In genomic region chr17:2710804-2711607, GRCh38 we compare ENCODE assay signal across 8 cellular contexts. TPM values are rescaled to one million over a fixed set of nuclear protein-coding genes. Genes with fewer than 3 reads are reported as not detected.
A peak's percentile ranks its signal among the peaks of the same experiment; 100 is the strongest.
DNase-seq lines count a peak whose midpoint lies in the region; ATAC-seq, FAIRE-seq and TF ChIP-seq lines count a peak whose summit lies in the region.

No MANE protein-coding gene starts in this region.

- H4K20me1 ChIP-seq in K562 (replicated peaks; ENCODE audit: control insufficient read depth, insufficient read depth, low read length), result peaks cover 20% of the 10 kb centered on the region

- TF ChIP-seq CTCF in K562 (IDR thresholded peaks at IDR 0.05 in 2 of 3, conservative IDR thresholded peaks at IDR 0.05 in 1 of 3; ENCODE audit: insufficient read depth in 2 of 3, low read depth in 1 of 3, low read length in 3 of 3), result no peak

- peaks cover 5% of the 10 kb centered on the region for H3K9me1 ChIP-seq in K562 (ENCODE audit: control insufficient read depth, insufficient read depth, low read length)

- WGBS in K562 (ENCODE audit: insufficient coverage, low coverage, missing lambda C conversion rate), result 0% methylated on average over 15 of the region's 82 CpGs

- no peak for TF ChIP-seq POLR2A in GM18505 (IDR thresholded peaks at IDR 0.05; ENCODE audit: borderline replicate concordance, extremely low read depth, insufficient read depth, insufficient read length)
- no peak for TF ChIP-seq POLR2A in K562 (conservative IDR thresholded peaks at IDR 0.05)

- TF ChIP-seq EP300 in K562 (IDR thresholded peaks at IDR 0.05; ENCODE audit: low read length), result no peak

- POLR2A ChIA-PET in K562 (lab: Yijun Ruan, JAX), result interaction anchor here (1.4 kb wide), 1 partner anchor 11 kb away, joined by 5 read pairs; no protein-coding TSS in a partner anchor

- DNase-seq in OCI-M1 (lab: John Stamatoyannopoulos, UW), result peak; percentile 43
- peak in 2 of 4 experiments; percentile 67 to 74 for DNase-seq in K562 (ENCODE audit: extremely low read depth in 1 of 4, low spot score in 3 of 4)
- DNase-seq in left colon, result peak; percentile 43 to 58
- peak; percentile 15 for DNase-seq in stimulated activated CD8-positive, alpha-beta memory T cell treated with anti-CD3 and anti-CD28 coated beads, Interleukin-12 subunit alpha, Interleukin-12 subunit beta, amount 100 ng/mL, for 4 hours (ENCODE audit: low read depth)
- DNase-seq in SKM-1 (lab: John Stamatoyannopoulos, UW; ENCODE audit: unreplicated experiment), result no peak
- DNase-seq in middle frontal gyrus (ENCODE audit: extremely low spot score, low spot score), result no peak

- ATAC-seq in GM18505 (IDR thresholded peaks at IDR 0.05; ENCODE audit: unreplicated experiment) (peak; percentile 31), HG02571 (IDR thresholded peaks at IDR 0.05; ENCODE audit: unreplicated experiment) (peak; percentile 11), K562 (peak; percentile 12), left colon (peak; percentile 17)

- FAIRE-seq in K562 (lab: Jason Lieb, UNC), result no peak

- H3K36me3 ChIP-seq in K562 (ENCODE audit: control insufficient read depth, insufficient read depth, low read length), result peaks cover 35% of the 10 kb centered on the region; the same call in 1 of the 3 replicates

- H3K9ac ChIP-seq in K562 (ENCODE audit: insufficient read depth in 1 of 2, low read depth in 2 of 2, low read length in 2 of 2), result peak overlapping the region; percentile 67 to 99

- intact Hi-C loops in K562 (cut with micrococcal nuclease) (no loop called here), left colon (cut with DNase I, micrococcal nuclease) (no loop called here)

- BruUV-seq in K562 (replicated peaks; lab: Mats Ljungman, UMichigan), result no TSS peak

- no peaks in the 10 kb centered on the region for H3K27me3 ChIP-seq in K562 (ENCODE audit: control insufficient read depth in 2 of 2, insufficient read depth in 2 of 2, low read length in 2 of 2)

- CTCF ChIA-PET in K562 (lab: Yijun Ruan, JAX; ENCODE audit: low intra/inter-chr PET ratio), result no interaction called here

- peaks cover 68% of the 10 kb centered on the region for H3K79me2 ChIP-seq in K562 (ENCODE audit: control insufficient read depth, insufficient read depth, low read length)

- peak overlapping the region; percentile 96 for H3K4me2 ChIP-seq in K562 (ENCODE audit: insufficient read depth, low read length)

- in situ Hi-C loops in K562 (cut with MboI), result no loop called here

- 0 out of 2 replicates have a peak overlapping the region, but pooled peaks have one; percentile 16 for H2AFZ ChIP-seq in K562 (ENCODE audit: low read depth, low read length)

- H3K9me3 ChIP-seq in K562 (replicated peaks; ENCODE audit: control insufficient read depth, insufficient read depth, low read depth, low read length), result no peaks in the 10 kb centered on the region

- H3K27ac ChIP-seq in K562 (ENCODE audit: extremely low read depth, low read depth, low read length), result peak overlapping the region; percentile 80

- H3K4me3 ChIP-seq in K562, result peak overlapping the region; percentile 70

- TF ChIP-seq RAD21 in K562 (CRISPR knock-in tag; conservative IDR thresholded peaks at IDR 0.05 in 1 of 2, IDR thresholded peaks at IDR 0.05 in 1 of 2), result no peak

- H3K4me1 ChIP-seq in K562 (replicated peaks in 1 of 2; ENCODE audit: control insufficient read depth in 2 of 2, insufficient read depth in 2 of 2, low read length in 2 of 2), result peaks cover 18 to 61% of the 10 kb centered on the region in 2 experiments; a peak in 4 of 5 replicates

TF ChIP-seq in K562, 482 proteins besides CTCF, POLR2A, EP300 and RAD21 (continues in another document):
- TF ChIP-seq BHLHE40 (IDR thresholded peaks at IDR 0.05; ENCODE audit: low read length), result peak; percentile 51; the same call in 1 of the 2 replicates
- peak; percentile 48 to 61 for TF ChIP-seq MNT (conservative IDR thresholded peaks at IDR 0.05)
- peak; percentile 37 for TF ChIP-seq RBBP5 (IDR thresholded peaks at IDR 0.05; ENCODE audit: borderline replicate concordance, insufficient read depth, low read length, poor library complexity, severe bottlenecking)
- TF ChIP-seq MYC (IDR thresholded peaks at IDR 0.05; ENCODE audit: low read depth, low read length), result 0 out of 2 replicates have a peak, but pooled peaks have one; percentile 38
- TF ChIP-seq MYC (CRISPR knock-in tag; IDR thresholded peaks at IDR 0.05; ENCODE audit: borderline replicate concordance, low read depth), result no peak
- TF ChIP-seq RBM39 (optimal IDR thresholded peaks at IDR 0.05; ENCODE audit: low read depth, low read length), result no peak
- no peak for TF ChIP-seq KDM1A (IDR thresholded peaks at IDR 0.05)
- TF ChIP-seq NRF1 (conservative IDR thresholded peaks at IDR 0.05 in 1 of 2, IDR thresholded peaks at IDR 0.05 in 1 of 2), result peak in 1 of 2 experiments; percentile 43; a peak in 1 of 4 replicates

RNA-seq across cellular contexts. Expression of gene CLUH, which starts 0.6 kb away (rescaled TPM):
- total RNA-seq in K562 (2011; cell fraction: chromatin; rRNA removed; ENCODE audit: low replicate concordance), result 95.4 and 344 TPM in 2 replicates
- total RNA-seq in K562 (2011; cell fraction: nucleolus; rRNA removed), result 211 and 238 TPM in 2 replicates
- 98.1 and 116 TPM in 2 replicates for total RNA-seq in K562 (2011; cell fraction: nucleoplasm; rRNA removed)
- total RNA-seq in K562 (2014; rRNA removed), result 63.0 and 94.0 TPM in 2 replicates
- total RNA-seq in K562 (2014; rRNA removed; fragmentation: Illumina TruSeq; extraction: Trizol), result 13.7 and 21.2 TPM in 2 replicates
- total RNA-seq in K562 (2015; rRNA removed; fragmentation: Illumina TruSeq; extraction: Trizol), result 33.2 and 34.8 TPM in 2 replicates
- total RNA-seq in K562 (2021), result 126 and 140 TPM in 2 replicates
- 15.3 and 40.1 TPM in 2 replicates for polyA plus RNA-seq in K562 (2011; rRNA removed)
- polyA plus RNA-seq in K562 (2011; cell fraction: cytosol; rRNA removed), result 15.5 and 39.0 TPM in 2 replicates
- polyA plus RNA-seq in K562 (2011; cell fraction: nucleus; rRNA removed), result 204 and 334 TPM in 2 replicates
- polyA plus RNA-seq in K562 (2012), result 52.7 and 74.7 TPM in 2 replicates
- polyA plus RNA-seq in K562 (2014; fragmentation: Illumina TruSeq; extraction: Trizol), result 71.2 and 88.2 TPM in 2 replicates
- under 1 TPM; 0.21 to 0.25 TPM for polyA plus RNA-seq in K562 (2014; fragmentation: Nextera tagmentation; extraction: Ambion mirVana)
- polyA plus RNA-seq in K562 (2014; rRNA removed), result 72.8 and 73.4 TPM in 2 replicates
- polyA minus RNA-seq in K562 (2011; rRNA and poly(A)+ RNA removed), result 12.6 and 14.7 TPM in 2 replicates
- 49.7 and 59.2 TPM in 2 replicates for polyA minus RNA-seq in K562 (2011; cell fraction: cytosol; rRNA and poly(A)+ RNA removed)
- 57.4 and 59.4 TPM in 2 replicates for polyA minus RNA-seq in K562 (2011; cell fraction: nucleus; rRNA and poly(A)+ RNA removed)
- total RNA-seq in left colon, result 100 to 1,000 TPM; 129 to 174 TPM

RNA-seq across cellular contexts. Expression of gene CCDC92B, which starts 38.4 kb away (rescaled TPM):
- total RNA-seq in K562 (2011; cell fraction: chromatin; rRNA removed; ENCODE audit: low replicate concordance), result not detected in 2 replicates
- total RNA-seq in K562 (2011; cell fraction: nucleolus; rRNA removed), result 0.13 TPM in 1 of 2 replicates, not detected in the other
- total RNA-seq in K562 (2011; cell fraction: nucleoplasm; rRNA removed), result not detected in 2 replicates
- total RNA-seq in K562 (2014; rRNA removed), result not detected in 2 replicates
- total RNA-seq in K562 (2014; rRNA removed; fragmentation: Illumina TruSeq; extraction: Trizol), result not detected in 2 replicates
- total RNA-seq in K562 (2015; rRNA removed; fragmentation: Illumina TruSeq; extraction: Trizol), result not detected in 2 replicates
- total RNA-seq in K562 (2021), result not detected in 2 replicates
- not detected in 2 replicates for polyA plus RNA-seq in K562 (2011; rRNA removed)
- not detected in 2 replicates for polyA plus RNA-seq in K562 (2011; cell fraction: cytosol; rRNA removed)
- polyA plus RNA-seq in K562 (2011; cell fraction: nucleus; rRNA removed), result not detected in 2 replicates
- not detected in 2 replicates for polyA plus RNA-seq in K562 (2012)
- polyA plus RNA-seq in K562 (2014; fragmentation: Illumina TruSeq; extraction: Trizol), result not detected in 2 replicates
- polyA plus RNA-seq in K562 (2014; fragmentation: Nextera tagmentation; extraction: Ambion mirVana), result not detected
- not detected in 2 replicates for polyA plus RNA-seq in K562 (2014; rRNA removed)
- polyA minus RNA-seq in K562 (2011; rRNA and poly(A)+ RNA removed), result not detected in 2 replicates
- not detected in 2 replicates for polyA minus RNA-seq in K562 (2011; cell fraction: cytosol; rRNA and poly(A)+ RNA removed)
- not detected in 2 replicates for polyA minus RNA-seq in K562 (2011; cell fraction: nucleus; rRNA and poly(A)+ RNA removed)
- 1 to 10 TPM in 1 of 2 donors, under 1 TPM in 1; 0.92 to 1.5 TPM for total RNA-seq in left colon

Comparison
In these comparisons a context has a peak if more than half of its experiments do, and no peak if none do; other contexts are left out.
1. DNase-seq: peak in OCI-M1 (single experiment), left colon (2 of 2) and stimulated activated CD8-positive, alpha-beta memory T cell treated with anti-CD3 and anti-CD28 coated beads, Interleukin-12 subunit alpha, Interleukin-12 subunit beta, amount 100 ng/mL, for 4 hours (single experiment); none in SKM-1 (single experiment) and middle frontal gyrus (single experiment).
2. Peak in every context shown above with its lines, with median percentiles within 50 percentile points of each other: ATAC-seq.